Comparison of ENCODE assay signal across 10 cellular contexts in the genomic region with DNA sequence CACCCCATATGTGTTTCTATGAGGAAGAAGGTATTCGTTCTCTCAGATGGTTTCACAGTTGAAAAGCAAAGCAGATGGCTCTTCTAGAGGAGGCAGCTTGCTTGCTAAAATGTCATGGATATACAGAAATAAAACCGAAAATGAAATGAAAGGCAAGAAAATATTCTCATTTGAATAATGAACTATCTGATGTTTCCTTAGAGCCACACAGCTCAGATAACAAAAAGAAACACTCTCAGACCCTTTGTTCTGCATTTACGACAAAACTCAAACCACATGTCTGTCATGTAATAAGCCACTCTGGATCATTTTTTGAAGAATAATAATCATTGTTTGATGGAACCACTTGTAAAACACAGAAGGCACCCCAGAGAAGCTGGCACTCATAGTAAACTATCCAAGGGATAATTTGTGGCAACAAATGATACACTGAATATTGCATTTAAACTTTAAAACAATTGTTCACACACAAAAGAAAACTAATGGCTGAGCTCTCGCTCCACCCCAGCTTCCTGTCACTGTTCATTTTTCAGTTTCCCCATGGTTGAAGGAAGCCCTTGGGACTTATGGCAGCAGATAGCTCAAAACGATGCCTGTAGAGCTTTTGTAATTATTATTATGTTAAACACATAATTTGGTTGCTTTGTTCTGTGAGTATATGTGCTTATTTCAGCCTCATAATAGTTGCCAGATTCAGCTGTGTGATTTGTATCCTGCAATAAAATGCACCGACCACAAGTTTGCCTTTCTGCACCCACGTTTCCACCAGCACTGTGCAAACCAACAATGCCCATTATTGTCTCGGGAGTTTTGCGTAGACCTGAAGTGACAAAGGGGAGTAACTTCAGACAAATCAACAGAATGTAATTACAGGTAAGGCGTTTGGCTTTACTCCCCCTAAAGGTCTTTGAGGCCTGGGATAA.
A peak's percentile ranks its signal among the peaks of the same experiment; 100 is the strongest.
DNase-seq lines count a peak whose midpoint lies in the region; ATAC-seq, FAIRE-seq and TF ChIP-seq lines count a peak whose summit lies in the region.
"Had no signal": no experiment of that assay in that cellular context is flagged by ENCODE, and none has a peak within 500 bp of the region (broad histone marks: within the 10 kb centered on the region; RNA-seq: fewer than 3 reads in every experiment).

No MANE protein-coding gene starts in this region.

- H3K4me2 ChIP-seq in H1 (ENCODE audit: insufficient read depth in 1 of 2, low read depth in 2 of 2, low read length in 2 of 2), result no peak overlapping the region

- H3K4me3 Mint-ChIP-seq in activated CD4-positive, alpha-beta memory T cell treated with anti-CD3 and anti-CD28 coated beads for 36 hours, result no peak overlapping the region

- CTCF ChIA-PET in H1 (lab: Charles Lee; ENCODE audit: partially characterized antibody), result interaction anchor here (1.1 kb wide), 1 partner anchor 26 kb away, joined by 4 read pairs; no protein-coding TSS in a partner anchor
- CTCF ChIA-PET in activated CD4-positive, alpha-beta memory T cell treated with anti-CD3 and anti-CD28 coated beads for 36 hours (lab: Charles Lee), result interaction anchor here (1.4 kb wide), 1 partner anchor 8 kb away, joined by 3 read pairs; no protein-coding TSS in a partner anchor

- ATAC-seq in GM18511 (IDR thresholded peaks at IDR 0.05; ENCODE audit: unreplicated experiment) (peak; percentile 78), GM21515 (IDR thresholded peaks at IDR 0.05; ENCODE audit: unreplicated experiment) (peak; percentile 92), HG03354 (IDR thresholded peaks at IDR 0.05; ENCODE audit: poor library complexity, severe bottlenecking, unreplicated experiment) (peak; percentile 91), body of pancreas (no peak)

- no peaks in the 10 kb centered on the region for H3K79me1 ChIP-seq in H1 (ENCODE audit: low read depth, low read length)

- peaks cover 0 to 1% (median 0%) of the 10 kb centered on the region in 4 experiments; a peak in 1 of 7 replicates for H3K27me3 ChIP-seq in H1 (replicated peaks in 1 of 4; ENCODE audit: control insufficient read depth in 3 of 4, extremely low read depth in 1 of 4, insufficient read depth in 3 of 4, low read length in 3 of 4)
- no peaks in the 10 kb centered on the region for H3K27me3 ChIP-seq in ovary
- no peaks in the 10 kb centered on the region for H3K27me3 ChIP-seq in body of pancreas

- H2BK15ac ChIP-seq in H1 (ENCODE audit: low read length), result no peak overlapping the region

- H2AFZ ChIP-seq in H1 (ENCODE audit: low read length), result peak overlapping the region; percentile 11; the same call in 1 of the 2 replicates

- no peak overlapping the region for H3K27ac Mint-ChIP-seq in activated CD4-positive, alpha-beta memory T cell treated with anti-CD3 and anti-CD28 coated beads for 36 hours

- no peak overlapping the region for H4K5ac ChIP-seq in H1 (ENCODE audit: insufficient read length, low read depth, low read length)

- H2BK120ac ChIP-seq in H1 (replicated peaks; ENCODE audit: low read depth, low read length), result no peak overlapping the region

- 85% methylated on average over 10 of the region's 10 CpGs; no CpG with 5 or more reads in 1 of the 2 experiments for WGBS in H1 (ENCODE audit: extremely low coverage in 1 of 2, insufficient coverage in 1 of 2, insufficient read length in 1 of 2, insufficient replicate concordance in 2 of 2, low coverage in 1 of 2, low lambda C conversion rate in 2 of 2, missing lambda C conversion rate in 1 of 2), 2 experiments
- WGBS in ovary, 3 donors, result 79 to 81% (median 81%) methylated on average over 10 of the region's 10 CpGs
- WGBS in body of pancreas, 2 donors, result 60 to 71% methylated on average over 10 of the region's 10 CpGs

- no peaks in the 10 kb centered on the region for H3K9me3 ChIP-seq in H1 (ENCODE audit: insufficient read depth in 2 of 2, low read depth in 1 of 2, low read length in 1 of 2)
- no peaks in the 10 kb centered on the region for H3K9me3 ChIP-seq in ovary
- H3K9me3 ChIP-seq in body of pancreas, result no peaks in the 10 kb centered on the region

- no peaks in the 10 kb centered on the region for H3K9me3 Mint-ChIP-seq in activated CD4-positive, alpha-beta memory T cell treated with anti-CD3 and anti-CD28 coated beads for 36 hours

- TF ChIP-seq CTCF in H1 (IDR thresholded peaks at IDR 0.05; ENCODE audit: control extremely low read depth in 1 of 3, insufficient read depth in 1 of 3, low read depth in 1 of 3, low read length in 3 of 3) (no peak), ovary (IDR thresholded peaks at IDR 0.05) (no peak), body of pancreas (IDR thresholded peaks at IDR 0.05) (no peak)

- H4K91ac ChIP-seq in H1 (replicated peaks; ENCODE audit: insufficient read length, low read length), result no peak overlapping the region

- TF ChIP-seq POLR2A in H1 (IDR thresholded peaks at IDR 0.05; ENCODE audit: control extremely low read depth in 1 of 2, low read depth in 2 of 2, low read length in 2 of 2) (no peak), ovary (IDR thresholded peaks at IDR 0.05) (no peak), body of pancreas (IDR thresholded peaks at IDR 0.05) (no peak)

- intact Hi-C loops in activated CD4-positive, alpha-beta memory T cell treated with anti-CD3 and anti-CD28 coated beads for 36 hours (cut with micrococcal nuclease), result no loop called here
- intact Hi-C loops in ovary (cut with DNase I), result no loop called here
- intact Hi-C loops in body of pancreas (cut with DNase I), result no loop called here

- H3K23ac ChIP-seq in H1 (ENCODE audit: insufficient read length), result no peak overlapping the region

- H3K4me1 ChIP-seq in H1 (replicated peaks in 1 of 4; ENCODE audit: control insufficient read depth in 3 of 4, insufficient read depth in 4 of 4, low read length in 3 of 4), result peaks cover 0 to 7% (median 3%) of the 10 kb centered on the region in 4 experiments; a peak in 4 of 7 replicates
- no peaks in the 10 kb centered on the region for H3K4me1 ChIP-seq in ovary (ENCODE audit: insufficient read depth)
- H3K4me1 ChIP-seq in body of pancreas, result no peaks in the 10 kb centered on the region

- H4K8ac ChIP-seq in H1 (ENCODE audit: extremely low read depth, insufficient read depth, low read length), result no peak overlapping the region

- no peak overlapping the region for H2BK12ac ChIP-seq in H1 (ENCODE audit: low read depth, low read length)

- H4K20me1 ChIP-seq in H1 (replicated peaks in 1 of 2; ENCODE audit: control insufficient read depth in 1 of 2, insufficient read depth in 2 of 2, low read length in 2 of 2), result no peaks in the 10 kb centered on the region

- no peaks in the 10 kb centered on the region for H3K27me3 Mint-ChIP-seq in activated CD4-positive, alpha-beta memory T cell treated with anti-CD3 and anti-CD28 coated beads for 36 hours

- no peak overlapping the region for H3K4ac ChIP-seq in H1 (replicated peaks; ENCODE audit: insufficient read length, low read depth, low read length)

- H3K4me3 ChIP-seq in H1 (ENCODE audit: extremely low read depth in 1 of 4, insufficient read depth in 2 of 4, low read depth in 3 of 4, low read length in 4 of 4) (no peak overlapping the region), ovary (no peak overlapping the region), body of pancreas (no peak overlapping the region)

- no peaks in the 10 kb centered on the region for H3K23me2 ChIP-seq in H1 (ENCODE audit: low read depth, low read length)

- H3K14ac ChIP-seq in H1 (ENCODE audit: insufficient read length), result no peak overlapping the region

- POLR2A ChIA-PET in H1 (lab: Charles Lee; ENCODE audit: partially characterized antibody), result no interaction called here
- POLR2A ChIA-PET in activated CD4-positive, alpha-beta memory T cell treated with anti-CD3 and anti-CD28 coated beads for 36 hours (lab: Charles Lee), result no interaction called here

- no peak for FAIRE-seq in H1 (lab: Jason Lieb, UNC)
- FAIRE-seq: endometrium had no signal

- TF ChIP-seq EP300 in H1 (IDR thresholded peaks at IDR 0.05; ENCODE audit: borderline replicate concordance in 1 of 2, low read depth in 2 of 2, low read length in 2 of 2) (no peak), ovary (IDR thresholded peaks at IDR 0.05) (no peak)

- H3K27ac ChIP-seq in H1 (ENCODE audit: low read depth, low read length) (no peak overlapping the region), ovary (no peak overlapping the region), body of pancreas (no peak overlapping the region)

- no peak overlapping the region for H2BK5ac ChIP-seq in H1 (ENCODE audit: low read depth, low read length)

- H3K79me2 ChIP-seq in H1 (ENCODE audit: control insufficient read depth in 1 of 2, insufficient read depth in 2 of 2, low read length in 2 of 2), result no peaks in the 10 kb centered on the region

- no peak overlapping the region for H2AK5ac ChIP-seq in H1 (ENCODE audit: low read depth, low read length)

- TF ChIP-seq RAD21 in H1 (IDR thresholded peaks at IDR 0.05 in 1 of 2, conservative IDR thresholded peaks at IDR 0.05 in 1 of 2; ENCODE audit: low read depth in 2 of 2, low read length in 2 of 2), result no peak

- H2BK20ac ChIP-seq in H1 (ENCODE audit: low read length), result no peak overlapping the region

- no peak overlapping the region for H3K56ac ChIP-seq in H1 (replicated peaks; ENCODE audit: insufficient read length, low read depth, low read length)

- H3K36me3 ChIP-seq in H1 (ENCODE audit: control insufficient read depth in 2 of 4, insufficient read depth in 4 of 4, low read length in 3 of 4), result no peaks in the 10 kb centered on the region
- H3K36me3 ChIP-seq in ovary, result no peaks in the 10 kb centered on the region
- no peaks in the 10 kb centered on the region for H3K36me3 ChIP-seq in body of pancreas (replicated peaks in 1 of 2; ENCODE audit: insufficient read depth in 1 of 2, low read depth in 2 of 2)

- H3K36me3 Mint-ChIP-seq in activated CD4-positive, alpha-beta memory T cell treated with anti-CD3 and anti-CD28 coated beads for 36 hours, result no peaks in the 10 kb centered on the region

- H3K9ac ChIP-seq in H1 (replicated peaks in 1 of 4; ENCODE audit: extremely low read depth in 1 of 4, low read depth in 3 of 4, low read length in 3 of 4), result no peak overlapping the region

- peaks cover 9% of the 10 kb centered on the region for H3K4me1 Mint-ChIP-seq in activated CD4-positive, alpha-beta memory T cell treated with anti-CD3 and anti-CD28 coated beads for 36 hours (ENCODE audit: low read depth)

- DNase-seq in H1 (ENCODE audit: low read depth in 1 of 2, low spot score in 2 of 2) (no peak), ovary (no peak), body of pancreas (no peak)
- DNase-seq in activated CD4-positive, alpha-beta memory T cell treated with anti-CD3 and anti-CD28 coated beads for 36 hours, result no peak
- DNase-seq in stimulated activated CD4-positive, alpha-beta T cell treated with anti-CD3 and anti-CD28 coated beads, Interleukin-12 subunit alpha, Interleukin-12 subunit beta, amount 100 ng/mL, for 4 hours, result no peak
- DNase-seq: NCI-H446 had no signal

- H3K18ac ChIP-seq in H1 (ENCODE audit: extremely low read depth, low read length), result no peak overlapping the region

TF ChIP-seq in H1, 55 proteins besides CTCF, POLR2A, EP300 and RAD21 (continues in another document):
- TF ChIP-seq PHF8 (conservative IDR thresholded peaks at IDR 0.05; ENCODE audit: low read depth, low read length) (no peak), SRF (IDR thresholded peaks at IDR 0.05; ENCODE audit: low read depth, low read length) (no peak), CHD2 (IDR thresholded peaks at IDR 0.05; ENCODE audit: low read length) (no peak), CBX8 (IDR thresholded peaks at IDR 0.05; ENCODE audit: borderline replicate concordance, low read depth, low read length) (no peak), SIX5 (IDR thresholded peaks at IDR 0.05; ENCODE audit: low read depth, low read length) (no peak)
